In genomic region chr5:157948738-157949410, GRCh38 we compare ENCODE assay signal across 8 cellular contexts.
A peak's percentile ranks its signal among the peaks of the same experiment; 100 is the strongest.
DNase-seq lines count a peak whose midpoint lies in the region; ATAC-seq and TF ChIP-seq lines count a peak whose summit lies in the region.

No MANE protein-coding gene starts in this region.

- intact Hi-C loops in testis (cut with DNase I; ENCODE audit: low total_unique reads), result no loop called here

- H2AFZ ChIP-seq in DND-41 (ENCODE audit: low read depth, low read length) (peak overlapping the region; percentile 76), GM23248 (peak overlapping the region; percentile 85), Loucy (ENCODE audit: low read length) (peak overlapping the region; percentile 86), osteoblast (ENCODE audit: low read length) (peak overlapping the region; percentile 67)

- H3K79me2 ChIP-seq in DND-41 (ENCODE audit: insufficient read depth, low read length) (no peaks in the 10 kb centered on the region), GM23248 (ENCODE audit: insufficient read depth) (no peaks in the 10 kb centered on the region), Loucy (ENCODE audit: insufficient read depth, low read length) (no peaks in the 10 kb centered on the region), osteoblast (ENCODE audit: insufficient read depth, low read length) (no peaks in the 10 kb centered on the region)

- H3K27ac ChIP-seq in DND-41 (ENCODE audit: low read length) (no peak overlapping the region), GM23248 (peak overlapping the region; percentile 20; the same call in 1 of the 2 replicates), gastroesophageal sphincter (peak overlapping the region in 3 of 4 donors; percentile 63 to 80 (median 75)), osteoblast (ENCODE audit: low read depth, low read length) (peak overlapping the region; percentile 10), testis (peak overlapping the region in 1 of 2 donors; percentile 5)

- H3K36me3 ChIP-seq in DND-41 (ENCODE audit: insufficient read depth, low read length), result no peaks in the 10 kb centered on the region
- no peaks in the 10 kb centered on the region for H3K36me3 ChIP-seq in GM23248 (ENCODE audit: low read depth)
- no peaks in the 10 kb centered on the region for H3K36me3 ChIP-seq in Loucy (ENCODE audit: insufficient read depth, low read length)
- no peaks in the 10 kb centered on the region for H3K36me3 ChIP-seq in gastroesophageal sphincter
- H3K36me3 ChIP-seq in osteoblast (ENCODE audit: insufficient read depth, low read length), result no peaks in the 10 kb centered on the region
- H3K36me3 ChIP-seq in testis (ENCODE audit: low read depth, missing control alignments), result no peaks in the 10 kb centered on the region

- TF ChIP-seq EP300 in gastroesophageal sphincter (IDR thresholded peaks at IDR 0.05), result no peak

- 11% methylated on average over 11 of the region's 11 CpGs for WGBS in GM23248 (ENCODE audit: low coverage in 1 of 2, low lambda C conversion rate in 2 of 2, missing lambda C conversion rate in 2 of 2), 2 experiments
- 0 to 19% methylated on average over 8 to 9 of the region's 11 CpGs for WGBS in gastroesophageal sphincter (ENCODE audit: low coverage in 1 of 2), 2 donors
- WGBS in testis, 2 donors, result 12 to 21% methylated on average over 11 of the region's 11 CpGs

- no peak overlapping the region for H3K4me3 ChIP-seq in DND-41 (ENCODE audit: low read depth in 1 of 2, low read length in 2 of 2)
- peak overlapping the region; percentile 49 for H3K4me3 ChIP-seq in GM23248
- H3K4me3 ChIP-seq in Loucy (ENCODE audit: low read length, poor library complexity, severe bottlenecking), result peak overlapping the region; percentile 13
- peak overlapping the region in 1 of 2 donors; percentile 15 for H3K4me3 ChIP-seq in gastroesophageal sphincter
- peak overlapping the region; percentile 49 for H3K4me3 ChIP-seq in osteoblast (ENCODE audit: insufficient read depth, low read length)
- H3K4me3 ChIP-seq in testis, result peak overlapping the region in 1 of 2 donors; percentile 6

- no peaks in the 10 kb centered on the region for H3K9me3 ChIP-seq in DND-41 (ENCODE audit: insufficient read depth, low read length, severe bottlenecking)
- H3K9me3 ChIP-seq in GM23248 (ENCODE audit: low read depth), result no peaks in the 10 kb centered on the region
- no peaks in the 10 kb centered on the region for H3K9me3 ChIP-seq in Loucy (ENCODE audit: insufficient read depth, low read depth, low read length)
- no peaks in the 10 kb centered on the region for H3K9me3 ChIP-seq in gastroesophageal sphincter
- no peaks in the 10 kb centered on the region for H3K9me3 ChIP-seq in osteoblast (ENCODE audit: low read depth, low read length)
- H3K9me3 ChIP-seq in testis, result no peaks in the 10 kb centered on the region

- peak; percentile 99 for TF ChIP-seq CTCF in DND-41 (IDR thresholded peaks at IDR 0.05; ENCODE audit: borderline replicate concordance, extremely low read depth, low read length, poor library complexity, severe bottlenecking)
- TF ChIP-seq CTCF in Loucy (conservative IDR thresholded peaks at IDR 0.05; ENCODE audit: low read length), result peak; percentile 69
- peak; percentile 73 to 88 (median 86) for TF ChIP-seq CTCF in gastroesophageal sphincter (IDR thresholded peaks at IDR 0.05)
- peak; percentile 97 for TF ChIP-seq CTCF in osteoblast (IDR thresholded peaks at IDR 0.05; ENCODE audit: extremely low read depth, low read depth, low read length)
- peak; percentile 78 to 80 (median 80) for TF ChIP-seq CTCF in testis (IDR thresholded peaks at IDR 0.05)

- no peaks in the 10 kb centered on the region for H3K27me3 ChIP-seq in DND-41 (ENCODE audit: insufficient read depth, low read length, poor library complexity)
- no peaks in the 10 kb centered on the region for H3K27me3 ChIP-seq in GM23248 (replicated peaks; ENCODE audit: insufficient read depth)
- no peaks in the 10 kb centered on the region for H3K27me3 ChIP-seq in Loucy (ENCODE audit: insufficient read depth, low read length, poor library complexity, severe bottlenecking)
- H3K27me3 ChIP-seq in gastroesophageal sphincter, result no peaks in the 10 kb centered on the region
- H3K27me3 ChIP-seq in osteoblast (ENCODE audit: insufficient read depth, low read length), result no peaks in the 10 kb centered on the region
- H3K27me3 ChIP-seq in testis, result no peaks in the 10 kb centered on the region

- no peak for TF ChIP-seq POLR2A in gastroesophageal sphincter (IDR thresholded peaks at IDR 0.05)
- TF ChIP-seq POLR2A in testis (IDR thresholded peaks at IDR 0.05), result no peak

- H3K9me2 ChIP-seq in GM23248 (ENCODE audit: insufficient read depth) (no peaks in the 10 kb centered on the region), Loucy (replicated peaks; ENCODE audit: low read depth, low read length) (no peaks in the 10 kb centered on the region)

- H3F3A ChIP-seq in GM23248 (ENCODE audit: insufficient read depth) (no peaks in the 10 kb centered on the region), Loucy (ENCODE audit: low read depth) (no peaks in the 10 kb centered on the region)

- in situ Hi-C loops in GM23248 (cut with MboI), result no loop called here

- H3K9ac ChIP-seq in DND-41 (ENCODE audit: low read depth, low read length) (peak overlapping the region; percentile 31; the same call in 1 of the 2 replicates), GM23248 (peak overlapping the region; percentile 56), Loucy (ENCODE audit: low read depth, low read length, poor library complexity, severe bottlenecking) (peak overlapping the region; percentile 62)

- ATAC-seq in DND-41 (ENCODE audit: insufficient read depth, low read depth), result peak; percentile 100
- ATAC-seq in gastroesophageal sphincter, result peak; percentile 99

- H3K4me2 ChIP-seq in DND-41 (ENCODE audit: insufficient read depth, low read length) (peak overlapping the region; percentile 48), GM23248 (ENCODE audit: unreplicated experiment) (peak overlapping the region; percentile 73), Loucy (ENCODE audit: low read depth, low read length, poor library complexity, severe bottlenecking) (peak overlapping the region; percentile 40), osteoblast (ENCODE audit: insufficient read depth, low read length) (peak overlapping the region; percentile 74)

- H3K4me1 ChIP-seq in DND-41 (ENCODE audit: insufficient read depth, low read length) (peaks cover 11% of the 10 kb centered on the region), GM23248 (ENCODE audit: insufficient read depth) (peaks cover 3% of the 10 kb centered on the region; the same call in 1 of the 2 replicates), Loucy (ENCODE audit: insufficient read depth, low read length, poor library complexity, severe bottlenecking) (peaks cover 6% of the 10 kb centered on the region), gastroesophageal sphincter (peaks cover 0 to 11% (median 0%) of the 10 kb centered on the region in 3 donors), osteoblast (ENCODE audit: insufficient read depth, low read length) (peaks cover 8% of the 10 kb centered on the region), testis (no peaks in the 10 kb centered on the region)

- H4K20me1 ChIP-seq in DND-41 (ENCODE audit: insufficient read depth, low read length), result no peaks in the 10 kb centered on the region
- no peaks in the 10 kb centered on the region for H4K20me1 ChIP-seq in GM23248 (ENCODE audit: insufficient read depth)
- no peaks in the 10 kb centered on the region for H4K20me1 ChIP-seq in Loucy (ENCODE audit: insufficient read depth, low read length, poor library complexity, severe bottlenecking)
- H4K20me1 ChIP-seq in osteoblast (ENCODE audit: insufficient read depth, low read length), result no peaks in the 10 kb centered on the region

- DNase-seq in DND-41 (peak; percentile 90), GM23248 (peak; percentile 92), SHP77 treated with DMSO at 0.1 percent for 48 hours (lab: John Stamatoyannopoulos, UW) (peak; percentile 85), osteoblast (ENCODE audit: insufficient read length, low spot score, missing footprints) (peak; percentile 43), testis (peak; percentile 96)
- peak; percentile 62 for DNase-seq in activated effector memory CD4-positive, alpha-beta T cell treated with Interleukin-2 at 50 U/mL for 16 hours

Comparison
In these comparisons a context has a peak if more than half of its experiments do, and no peak if none do; other contexts are left out.
1. DNase-seq: peak in every context shown above with its lines; median percentile 96 in testis; 92 in GM23248; 90 in DND-41; 85 in SHP77 treated with DMSO at 0.1 percent for 48 hours; 62 in activated effector memory CD4-positive, alpha-beta T cell treated with Interleukin-2 at 50 U/mL for 16 hours; 43 in osteoblast.
2. H3K4me3 ChIP-seq: peak in GM23248 (single experiment), Loucy (single experiment) and osteoblast (single experiment); none in DND-41 (0 of 2).
3. Peak in every context shown above with its lines, with median percentiles within 50 percentile points of each other: H2AFZ ChIP-seq, H3K4me2 ChIP-seq, H3K9ac ChIP-seq and CTCF ChIP-seq.